ENCODE assay signal across 23 cellular contexts in genomic region chr16:4608704-4608980, GRCh38. TPM values are rescaled to one million over a fixed set of nuclear protein-coding genes. Genes with fewer than 3 reads are reported as not detected.
DNase-seq lines count a peak whose midpoint lies in the region; ATAC-seq, FAIRE-seq and TF ChIP-seq lines count a peak whose summit lies in the region.
"Had no signal": no experiment of that assay in that cellular context is flagged by ENCODE, and none has a peak within 500 bp of the region (broad histone marks: within the 10 kb centered on the region; RNA-seq: fewer than 3 reads in every experiment).

No MANE protein-coding gene starts in this region.

- no peaks in the 10 kb centered on the region for H3K9me3 ChIP-seq in K562 (replicated peaks; ENCODE audit: control insufficient read depth, insufficient read depth, low read depth, low read length)
- H3K9me3 ChIP-seq in osteoblast (ENCODE audit: low read depth, low read length) = no peaks in the 10 kb centered on the region
- H3K9me3 ChIP-seq: A549; BE2C; BLaER1 treated with 17β-estradiol and CSF1 and Interleukin-3, amounts not matched to agents 10 nM and 100 nM had no signal

- H3K4me1 ChIP-seq in K562 (replicated peaks in 1 of 2; ENCODE audit: control insufficient read depth in 2 of 2, insufficient read depth in 2 of 2, low read length in 2 of 2) (peaks cover 9 to 58% of the 10 kb centered on the region in 2 experiments), osteoblast (ENCODE audit: insufficient read depth, low read length) (peaks cover 8% of the 10 kb centered on the region)
- H3K4me1 ChIP-seq: BE2C had no signal

- H3K27ac Mint-ChIP-seq in stimulated activated naive B cell treated with anti-CD40 and anti-IgM and Interleukin-4, amounts not matched to agents 10 μg/mL and 1 μg/mL and 100 μg/mL, for 72 hours = no peak overlapping the region
- H3K27ac Mint-ChIP-seq: CD4-positive, alpha-beta memory T cell; HFFc6 had no signal

- H3K27me3 ChIP-seq in H7 (ENCODE audit: control insufficient read depth, insufficient read depth, low read length) (no peaks in the 10 kb centered on the region), K562 (ENCODE audit: control insufficient read depth in 2 of 2, insufficient read depth in 2 of 2, low read length in 2 of 2) (peaks cover 10 to 14% of the 10 kb centered on the region in 2 experiments), osteoblast (ENCODE audit: insufficient read depth, low read length) (peaks cover 6% of the 10 kb centered on the region)
- H3K27me3 ChIP-seq: BE2C; BLaER1 treated with 17β-estradiol and CSF1 and Interleukin-3, amounts not matched to agents 10 nM and 100 nM had no signal

- TF ChIP-seq POLR2A in K562 (conservative IDR thresholded peaks at IDR 0.05) = no peak

- H3K9me1 ChIP-seq in K562 (ENCODE audit: control insufficient read depth, insufficient read depth, low read length) = peaks cover 17% of the 10 kb centered on the region

- H3K4me3 Mint-ChIP-seq in stimulated activated naive B cell treated with anti-CD40 and anti-IgM and Interleukin-4, amounts not matched to agents 10 μg/mL and 1 μg/mL and 100 μg/mL, for 72 hours = no peak overlapping the region
- H3K4me3 Mint-ChIP-seq: HFFc6 had no signal

- POLR2A ChIA-PET in K562 (lab: Yijun Ruan, JAX) = interaction anchor here (0.6 to 2.3 kb wide), 8 partner anchors 8 to 526 kb away, joined by 3 to 10 read pairs (median 3); partner anchors contain the start of gene HMOX2

- H3K4me3 ChIP-seq in H7 (ENCODE audit: insufficient read depth, low read depth, low read length) (no peak overlapping the region), K562 (no peak overlapping the region), osteoblast (ENCODE audit: insufficient read depth, low read length) (no peak overlapping the region)
- H3K4me3 ChIP-seq: A549; BLaER1 treated with 17β-estradiol and CSF1 and Interleukin-3, amounts not matched to agents 10 nM and 100 nM had no signal

- peak; percentile 53 for DNase-seq in H7
- DNase-seq in K562 (ENCODE audit: extremely low read depth in 1 of 4, low spot score in 3 of 4) = peak in 1 of 4 experiments; percentile 9
- DNase-seq in osteoblast (ENCODE audit: insufficient read length, low spot score, missing footprints) = peak; percentile 65
- no peak for DNase-seq in C1 segment of cervical spinal cord (lab: John Stamatoyannopoulos, UW)
- DNase-seq in stimulated activated naive B cell treated with anti-CD40 and anti-IgM and Interleukin-4, amounts not matched to agents 10 μg/mL and 1 μg/mL and 100 μg/mL, for 72 hours = no peak
- DNase-seq: 8988T; ACHN; AML-193; BE2C; Calu3; CD4-positive, alpha-beta memory T cell; COR-L47; DMS53; DMS79 treated with DMSO at 0.1 percent for 48 hours; GF-D8; H9; HFFc6 had no signal

- no peak for ATAC-seq in K562
- no peak for ATAC-seq in HG03175 (IDR thresholded peaks at IDR 0.05; ENCODE audit: unreplicated experiment)
- ATAC-seq in stimulated activated naive B cell treated with anti-CD40 and anti-IgM and Interleukin-4, amounts not matched to agents 10 μg/mL and 1 μg/mL and 100 μg/mL, for 72 hours (replicated peaks) = no peak
- ATAC-seq: A549 had no signal

- no peak for FAIRE-seq in K562 (lab: Jason Lieb, UNC)
- FAIRE-seq: A549, GM12891, H1 had no signal

- no peak overlapping the region for H3K4me2 ChIP-seq in K562 (ENCODE audit: insufficient read depth, low read length)
- no peak overlapping the region for H3K4me2 ChIP-seq in osteoblast (ENCODE audit: insufficient read depth, low read length)
- H3K4me2 ChIP-seq: A549; BLaER1 treated with 17β-estradiol and CSF1 and Interleukin-3, amounts not matched to agents 10 nM and 100 nM had no signal

- H4K20me1 ChIP-seq in K562 (replicated peaks; ENCODE audit: control insufficient read depth, insufficient read depth, low read length) (peaks cover 39% of the 10 kb centered on the region), osteoblast (ENCODE audit: insufficient read depth, low read length) (peaks cover 34% of the 10 kb centered on the region)

- H3K4me1 Mint-ChIP-seq in stimulated activated naive B cell treated with anti-CD40 and anti-IgM and Interleukin-4, amounts not matched to agents 10 μg/mL and 1 μg/mL and 100 μg/mL, for 72 hours = peaks cover 13 to 21% of the 10 kb centered on the region in 2 donors

- H3K27ac ChIP-seq in K562 (ENCODE audit: extremely low read depth, low read depth, low read length) (no peak overlapping the region), osteoblast (ENCODE audit: low read depth, low read length) (no peak overlapping the region)
- H3K27ac ChIP-seq: A549; BLaER1 treated with 17β-estradiol and CSF1 and Interleukin-3, amounts not matched to agents 10 nM and 100 nM had no signal

- H3K79me2 ChIP-seq in K562 (ENCODE audit: control insufficient read depth, insufficient read depth, low read length) (peaks cover 21% of the 10 kb centered on the region), osteoblast (ENCODE audit: insufficient read depth, low read length) (peaks cover 31% of the 10 kb centered on the region)

- no peak for TF ChIP-seq RAD21 in K562 (CRISPR knock-in tag; conservative IDR thresholded peaks at IDR 0.05 in 1 of 2, IDR thresholded peaks at IDR 0.05 in 1 of 2)

- H2AFZ ChIP-seq in K562 (ENCODE audit: low read depth, low read length) (no peak overlapping the region), osteoblast (ENCODE audit: low read length) (no peak overlapping the region)

- H3K36me3 ChIP-seq in H7 (replicated peaks; ENCODE audit: control insufficient read depth, insufficient read depth, low read length) = no peaks in the 10 kb centered on the region; the same call in none of the 2 replicates
- peaks cover 32% of the 10 kb centered on the region; the same call in 1 of the 3 replicates for H3K36me3 ChIP-seq in K562 (ENCODE audit: control insufficient read depth, insufficient read depth, low read length)
- no peaks in the 10 kb centered on the region for H3K36me3 ChIP-seq in osteoblast (ENCODE audit: insufficient read depth, low read length)

- TF ChIP-seq EP300 in K562 (IDR thresholded peaks at IDR 0.05; ENCODE audit: low read length) = no peak

- in situ Hi-C loops in K562 (cut with MboI) = no loop called here

- no peak overlapping the region for H3K9ac ChIP-seq in K562 (ENCODE audit: insufficient read depth in 1 of 2, low read depth in 2 of 2, low read length in 2 of 2)

- no peaks in the 10 kb centered on the region for H3K9me3 Mint-ChIP-seq in stimulated activated naive B cell treated with anti-CD40 and anti-IgM and Interleukin-4, amounts not matched to agents 10 μg/mL and 1 μg/mL and 100 μg/mL, for 72 hours
- H3K9me3 Mint-ChIP-seq: CD4-positive, alpha-beta memory T cell; H9; HFFc6 had no signal

- no TSS peak for BruUV-seq in K562 (replicated peaks; lab: Mats Ljungman, UMichigan)

- CTCF ChIA-PET in K562 (lab: Yijun Ruan, JAX; ENCODE audit: low intra/inter-chr PET ratio) = no interaction called here

- H3K27me3 Mint-ChIP-seq in stimulated activated naive B cell treated with anti-CD40 and anti-IgM and Interleukin-4, amounts not matched to agents 10 μg/mL and 1 μg/mL and 100 μg/mL, for 72 hours = no peaks in the 10 kb centered on the region
- H3K27me3 Mint-ChIP-seq: CD4-positive, alpha-beta memory T cell had no signal

- WGBS in K562 (ENCODE audit: insufficient coverage, low coverage, missing lambda C conversion rate) = 85% methylated on average over 7 of the region's 8 CpGs

- H3K36me3 Mint-ChIP-seq in stimulated activated naive B cell treated with anti-CD40 and anti-IgM and Interleukin-4, amounts not matched to agents 10 μg/mL and 1 μg/mL and 100 μg/mL, for 72 hours = peaks cover 12 to 18% of the 10 kb centered on the region in 2 donors
- H3K36me3 Mint-ChIP-seq: CD4-positive, alpha-beta memory T cell had no signal

- intact Hi-C loops in K562 (cut with micrococcal nuclease) = no loop called here

- TF ChIP-seq CTCF in K562 (IDR thresholded peaks at IDR 0.05 in 2 of 3, conservative IDR thresholded peaks at IDR 0.05 in 1 of 3; ENCODE audit: insufficient read depth in 2 of 3, low read depth in 1 of 3, low read length in 3 of 3) = no peak
- no peak for TF ChIP-seq CTCF in osteoblast (IDR thresholded peaks at IDR 0.05; ENCODE audit: extremely low read depth, low read depth, low read length)

RNA-seq across cellular contexts. Expression of gene UBALD1, which starts 6.0 kb away (rescaled TPM):
- total RNA-seq in H7 (2014; rRNA removed; shearing (Covaris generic)) = 21.4 and 26.8 TPM in 2 replicates
- total RNA-seq in K562 (2011; cell fraction: chromatin; rRNA removed; ENCODE audit: low replicate concordance) = 16.0 and 57.6 TPM in 2 replicates
- 61.3 and 65.9 TPM in 2 replicates for total RNA-seq in K562 (2011; cell fraction: nucleolus; rRNA removed)
- total RNA-seq in K562 (2011; cell fraction: nucleoplasm; rRNA removed) = 23.4 and 28.0 TPM in 2 replicates
- total RNA-seq in K562 (2014; rRNA removed) (22.4 and 26.6 TPM in 2 replicates), K562 (2014; rRNA removed; fragmentation: Illumina TruSeq; extraction: Trizol) (0.86 and 1.3 TPM in 2 replicates), K562 (2015; rRNA removed; fragmentation: Illumina TruSeq; extraction: Trizol) (6.2 and 7.5 TPM in 2 replicates), K562 (2021) (31.7 and 38.0 TPM in 2 replicates), osteoblast (6.2 and 9.4 TPM in 2 replicates)
- polyA plus RNA-seq in K562 (2011; rRNA removed) (3.7 and 7.3 TPM in 2 replicates), K562 (2014; fragmentation: Illumina TruSeq; extraction: Trizol) (3.8 and 10.5 TPM in 2 replicates), K562 (2014; fragmentation: Nextera tagmentation; extraction: Ambion mirVana) (not detected), K562 (2014; rRNA removed) (21.8 and 26.0 TPM in 2 replicates)
- 6.4 and 24.1 TPM in 2 replicates for polyA plus RNA-seq in K562 (2011; cell fraction: cytosol; rRNA removed)
- polyA plus RNA-seq in K562 (2011; cell fraction: nucleus; rRNA removed) = 16.0 and 47.0 TPM in 2 replicates
- 33.6 and 39.2 TPM in 2 replicates for polyA plus RNA-seq in K562 (2012)
- polyA minus RNA-seq in K562 (2011; rRNA and poly(A)+ RNA removed) = 0.87 and 1.6 TPM in 2 replicates
- 6.5 and 9.3 TPM in 2 replicates for polyA minus RNA-seq in K562 (2011; cell fraction: cytosol; rRNA and poly(A)+ RNA removed)
- 12.0 and 17.2 TPM in 2 replicates for polyA minus RNA-seq in K562 (2011; cell fraction: nucleus; rRNA and poly(A)+ RNA removed)

RNA-seq across cellular contexts. Expression of gene MGRN1, which starts 16.0 kb away (rescaled TPM):
- 35.6 and 42.8 TPM in 2 replicates for total RNA-seq in H7 (2014; rRNA removed; shearing (Covaris generic))
- total RNA-seq in K562 (2011; cell fraction: chromatin; rRNA removed; ENCODE audit: low replicate concordance) = 41.1 and 92.0 TPM in 2 replicates
- 34.2 and 37.4 TPM in 2 replicates for total RNA-seq in K562 (2011; cell fraction: nucleolus; rRNA removed)
- total RNA-seq in K562 (2011; cell fraction: nucleoplasm; rRNA removed) = 33.4 and 44.4 TPM in 2 replicates
- total RNA-seq in K562 (2014; rRNA removed) (11.6 and 15.7 TPM in 2 replicates), K562 (2014; rRNA removed; fragmentation: Illumina TruSeq; extraction: Trizol) (3.4 and 3.5 TPM in 2 replicates), K562 (2015; rRNA removed; fragmentation: Illumina TruSeq; extraction: Trizol) (6.0 and 6.8 TPM in 2 replicates), K562 (2021) (35.2 and 37.9 TPM in 2 replicates), osteoblast (41.5 and 46.7 TPM in 2 replicates)
- polyA plus RNA-seq in K562 (2011; rRNA removed) (2.7 and 5.0 TPM in 2 replicates), K562 (2014; fragmentation: Illumina TruSeq; extraction: Trizol) (8.5 and 17.4 TPM in 2 replicates), K562 (2014; fragmentation: Nextera tagmentation; extraction: Ambion mirVana) (under 1 TPM; 0.15 to 0.27 TPM), K562 (2014; rRNA removed) (11.2 and 13.0 TPM in 2 replicates)
- polyA plus RNA-seq in K562 (2011; cell fraction: cytosol; rRNA removed) = 2.9 and 4.6 TPM in 2 replicates
- 15.2 and 25.7 TPM in 2 replicates for polyA plus RNA-seq in K562 (2011; cell fraction: nucleus; rRNA removed)
- 21.1 and 24.5 TPM in 2 replicates for polyA plus RNA-seq in K562 (2012)
- 5.9 and 6.1 TPM in 2 replicates for polyA minus RNA-seq in K562 (2011; rRNA and poly(A)+ RNA removed)
- 14.1 and 21.3 TPM in 2 replicates for polyA minus RNA-seq in K562 (2011; cell fraction: cytosol; rRNA and poly(A)+ RNA removed)
- 10.2 and 16.8 TPM in 2 replicates for polyA minus RNA-seq in K562 (2011; cell fraction: nucleus; rRNA and poly(A)+ RNA removed)

RNA-seq across cellular contexts. Expression of gene C16orf96, which starts 52.5 kb away (rescaled TPM):
- 0.38 and 0.41 TPM in 2 replicates for total RNA-seq in H7 (2014; rRNA removed; shearing (Covaris generic))
- total RNA-seq in K562 (2011; cell fraction: chromatin; rRNA removed; ENCODE audit: low replicate concordance) = not detected in 2 replicates
- not detected in 2 replicates for total RNA-seq in K562 (2011; cell fraction: nucleolus; rRNA removed)
- total RNA-seq in K562 (2011; cell fraction: nucleoplasm; rRNA removed) = not detected in 2 replicates
- not detected in 2 replicates for total RNA-seq in K562 (2014; rRNA removed)
- not detected in 2 replicates for total RNA-seq in K562 (2014; rRNA removed; fragmentation: Illumina TruSeq; extraction: Trizol)
- not detected in 2 replicates for total RNA-seq in K562 (2015; rRNA removed; fragmentation: Illumina TruSeq; extraction: Trizol)
- not detected in 2 replicates for total RNA-seq in K562 (2021)
- polyA plus RNA-seq in K562 (2011; rRNA removed) = not detected in 2 replicates
- not detected in 2 replicates for polyA plus RNA-seq in K562 (2011; cell fraction: cytosol; rRNA removed)
- polyA plus RNA-seq in K562 (2011; cell fraction: nucleus; rRNA removed) = not detected in 2 replicates
- polyA plus RNA-seq in K562 (2012) = not detected in 2 replicates
- polyA plus RNA-seq in K562 (2014; fragmentation: Illumina TruSeq; extraction: Trizol) = not detected in 2 replicates
- not detected for polyA plus RNA-seq in K562 (2014; fragmentation: Nextera tagmentation; extraction: Ambion mirVana)
- polyA plus RNA-seq in K562 (2014; rRNA removed) = not detected in 2 replicates
- not detected in 2 replicates for polyA minus RNA-seq in K562 (2011; rRNA and poly(A)+ RNA removed)
- not detected in 2 replicates for polyA minus RNA-seq in K562 (2011; cell fraction: cytosol; rRNA and poly(A)+ RNA removed)
- polyA minus RNA-seq in K562 (2011; cell fraction: nucleus; rRNA and poly(A)+ RNA removed) = not detected in 2 replicates
- total RNA-seq in osteoblast = under 0.01 TPM in 1 of 2 replicates, not detected in the other
- total RNA-seq: Calu3, Daoy, HFFc6 had no signal
- polyA plus RNA-seq: CD4-positive, alpha-beta memory T cell had no signal

Comparison
In these comparisons a context has a peak if more than half of its experiments do, and no peak if none do; other contexts are left out.
1. DNase-seq: peak in H7 (single experiment) and osteoblast (single experiment); none in C1 segment of cervical spinal cord (0 of 14) and stimulated activated naive B cell treated with anti-CD40 and anti-IgM and Interleukin-4, amounts not matched to agents 10 μg/mL and 1 μg/mL and 100 μg/mL, for 72 hours (single experiment).